ENCODE assay signal across 8 cellular contexts in the genomic region with DNA sequence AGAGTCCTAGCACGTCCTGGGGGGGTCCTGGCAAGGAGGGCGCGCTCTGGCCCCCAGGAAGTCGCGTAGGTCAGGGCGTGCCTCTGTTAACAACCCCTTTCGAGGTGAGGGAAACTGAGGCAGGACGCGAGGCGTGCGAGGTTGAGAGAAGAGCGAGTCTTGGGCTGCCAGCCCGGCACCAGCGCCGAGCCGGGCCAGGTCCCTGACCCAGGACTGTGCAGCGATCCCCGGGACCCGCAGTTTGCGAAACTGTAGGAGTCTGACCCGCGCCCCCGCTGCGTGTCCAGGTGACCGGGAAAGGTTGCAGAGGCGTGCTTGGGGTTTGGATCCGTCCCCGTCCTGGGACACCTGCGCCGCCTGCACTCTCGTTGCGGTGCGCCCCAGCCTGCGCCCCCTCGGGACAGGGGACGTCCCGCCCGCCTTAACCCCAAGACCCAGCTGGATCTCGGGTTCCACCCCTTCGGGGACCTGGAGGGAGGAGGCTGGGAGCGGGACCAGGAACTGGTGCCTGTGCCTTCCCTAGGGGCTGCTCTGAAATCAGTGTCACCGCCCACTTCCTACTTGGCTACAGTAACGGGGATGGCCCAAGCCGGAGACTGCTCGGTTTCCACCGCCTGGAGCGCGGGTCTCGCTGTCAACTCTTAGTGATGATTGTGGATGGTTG. TPM values are rescaled to one million over a fixed set of nuclear protein-coding genes. Genes with fewer than 3 reads are reported as not detected.
DNase-seq lines count a peak whose midpoint lies in the region; ATAC-seq and TF ChIP-seq lines count a peak whose summit lies in the region.

No MANE protein-coding gene starts in this region.

- no peaks in the 10 kb centered on the region for H3K9me3 ChIP-seq in heart left ventricle

- no peaks in the 10 kb centered on the region for H3K9me3 Mint-ChIP-seq in activated naive CD4-positive, alpha-beta T cell treated with anti-CD3 and anti-CD28 coated beads, Interleukin-2, amount 50 U/mL, for 24 hours
- H3K9me3 Mint-ChIP-seq in osteocyte (ENCODE audit: unreplicated experiment), result peaks cover 5% of the 10 kb centered on the region

- peaks cover 0 to 47% (median 20%) of the 10 kb centered on the region in 12 donors for H3K4me1 ChIP-seq in heart left ventricle

- peaks cover 37% of the 10 kb centered on the region for H3K4me1 Mint-ChIP-seq in activated naive CD4-positive, alpha-beta T cell treated with anti-CD3 and anti-CD28 coated beads, Interleukin-2, amount 50 U/mL, for 24 hours
- H3K4me1 Mint-ChIP-seq in osteocyte (ENCODE audit: unreplicated experiment), result peaks cover 46% of the 10 kb centered on the region

- peak in 1 of 2 donors; percentile 14 for TF ChIP-seq POLR2A in heart left ventricle (IDR thresholded peaks at IDR 0.05)

- DNase-seq in AG04449 (ENCODE audit: low read depth, low spot score), result no peak
- DNase-seq in RKO (ENCODE audit: low spot score), result peak; percentile 66
- peak; percentile 83 to 88 (median 85) for DNase-seq in heart left ventricle
- peak; percentile 85 for DNase-seq in osteocyte (ENCODE audit: extremely low spot score, unreplicated experiment)
- DNase-seq in NCI-H187 (lab: John Stamatoyannopoulos, UW), result no peak

- no peaks in the 10 kb centered on the region for H3K36me3 ChIP-seq in heart left ventricle

- peak overlapping the region; percentile 93 for H3K4me3 Mint-ChIP-seq in activated naive CD4-positive, alpha-beta T cell treated with anti-CD3 and anti-CD28 coated beads, Interleukin-2, amount 50 U/mL, for 24 hours
- peak overlapping the region; percentile 84 for H3K4me3 Mint-ChIP-seq in osteocyte (ENCODE audit: unreplicated experiment)

- H3K27ac ChIP-seq in heart left ventricle, result peak overlapping the region; percentile 54 to 96 (median 92)

- WGBS in heart left ventricle, 4 donors, result 2 to 9% (median 4%) methylated on average over 24 to 49 of the region's 49 CpGs

- intact Hi-C loops in heart left ventricle (cut with DNase I), result no loop called here

- peak overlapping the region; percentile 42 for H3K27ac Mint-ChIP-seq in activated naive CD4-positive, alpha-beta T cell treated with anti-CD3 and anti-CD28 coated beads, Interleukin-2, amount 50 U/mL, for 24 hours
- H3K27ac Mint-ChIP-seq in osteocyte (ENCODE audit: unreplicated experiment), result peak overlapping the region; percentile 79

- POLR2A ChIA-PET in AG04449 (lab: Yijun Ruan, JAX), result no interaction called here

- CTCF ChIA-PET in AG04449 (lab: Yijun Ruan, JAX), result interaction anchor here (2.0 kb wide), 1 partner anchor 11 kb away, joined by 8 read pairs; no protein-coding TSS in a partner anchor

- peaks cover 1% of the 10 kb centered on the region for H3K36me3 Mint-ChIP-seq in activated naive CD4-positive, alpha-beta T cell treated with anti-CD3 and anti-CD28 coated beads, Interleukin-2, amount 50 U/mL, for 24 hours
- H3K36me3 Mint-ChIP-seq in osteocyte (ENCODE audit: unreplicated experiment), result no peaks in the 10 kb centered on the region

- TF ChIP-seq CTCF in AG04449 (IDR thresholded peaks at IDR 0.05; ENCODE audit: insufficient read depth, low read length, missing control alignments) (no peak), heart left ventricle (IDR thresholded peaks at IDR 0.05) (no peak), osteocyte (IDR thresholded peaks at IDR 0.05) (no peak)

- no peaks in the 10 kb centered on the region for H3K27me3 ChIP-seq in heart left ventricle

- H3K4me3 ChIP-seq in AG04449 (ENCODE audit: low read depth, low read length) (peak overlapping the region; percentile 78), heart left ventricle (peak overlapping the region; percentile 72 to 95 (median 79))

- no peaks in the 10 kb centered on the region for H3K27me3 Mint-ChIP-seq in activated naive CD4-positive, alpha-beta T cell treated with anti-CD3 and anti-CD28 coated beads, Interleukin-2, amount 50 U/mL, for 24 hours
- H3K27me3 Mint-ChIP-seq in osteocyte (ENCODE audit: unreplicated experiment), result peaks cover 9% of the 10 kb centered on the region

- ATAC-seq in GM18861 (IDR thresholded peaks at IDR 0.05; ENCODE audit: unreplicated experiment) (peak; percentile 46), HG03196 (IDR thresholded peaks at IDR 0.05; ENCODE audit: unreplicated experiment) (peak; percentile 61), heart left ventricle (peak; percentile 76 to 89 (median 86))

RNA-seq across cellular contexts. Expression of a gene that starts 0.5 kb away (rescaled TPM):
- total RNA-seq in heart left ventricle (10 to 100 TPM in 1 of 9 donors, 1 to 10 TPM in 8; 2.3 to 12.8 (median 4.6) TPM), osteocyte (15.6 and 16.0 TPM in 2 replicates)
- polyA plus RNA-seq in heart left ventricle, result 1 to 10 TPM in 1 of 2 donors, under 1 TPM in 1; 0.76 to 1.4 TPM

Comparison
In these comparisons a context has a peak if more than half of its experiments do, and no peak if none do; other contexts are left out.
1. DNase-seq: peak in RKO (single experiment), heart left ventricle (5 of 5) and osteocyte (single experiment); none in AG04449 (single experiment) and NCI-H187 (0 of 2).
2. Peak in every context shown above with its lines, with median percentiles within 50 percentile points of each other: ATAC-seq.